In the genomic region with DNA sequence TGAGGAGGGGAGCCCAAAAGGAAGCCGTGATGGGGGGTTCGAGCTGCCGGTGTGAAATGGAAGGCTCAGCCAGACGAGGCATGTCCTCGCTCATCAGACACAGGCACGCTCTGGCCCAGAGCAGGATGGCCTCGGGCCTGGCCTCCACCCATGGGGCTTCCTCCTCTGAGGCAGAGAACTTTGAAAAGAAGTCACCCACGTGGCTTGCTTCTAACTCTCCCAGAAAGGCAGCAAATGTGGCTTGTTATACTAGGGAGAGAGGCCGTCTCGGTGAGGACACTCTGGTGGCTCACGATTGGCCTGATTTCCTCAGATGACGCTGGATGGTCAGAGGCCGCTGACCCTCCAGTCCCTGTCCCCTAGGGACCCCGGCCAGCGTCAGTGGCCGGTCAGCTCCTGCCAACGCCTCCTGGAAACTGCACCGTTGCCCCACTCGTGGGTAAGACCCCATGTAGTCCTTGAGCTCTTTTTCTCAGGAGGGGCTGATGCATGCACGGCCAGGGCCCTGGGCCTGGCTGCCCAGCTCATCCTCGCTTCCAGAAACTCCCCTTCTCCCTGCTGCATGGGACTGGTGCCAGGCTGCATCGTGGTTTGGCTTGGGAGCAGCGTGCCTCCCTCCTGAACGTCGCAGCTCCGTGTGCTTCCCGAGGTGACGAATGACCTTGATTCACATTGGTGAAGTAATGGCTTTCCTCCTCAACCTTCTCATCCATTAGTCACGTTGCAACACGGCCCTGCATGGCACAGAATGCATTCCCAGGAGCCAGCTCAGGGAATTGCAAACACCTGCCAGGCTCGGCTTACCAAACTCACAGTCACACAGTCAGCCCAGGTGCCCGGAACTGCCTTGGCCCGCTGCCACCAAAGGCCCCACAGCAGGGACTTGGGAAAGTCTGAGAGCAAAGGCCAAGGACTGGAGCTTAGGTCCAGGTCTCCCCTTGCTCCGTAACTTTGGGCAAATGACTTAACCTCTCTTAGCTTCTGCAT, we compare ENCODE assay signal across 1 cellular context.
TF ChIP-seq lines count a peak whose summit lies in the region.

No MANE protein-coding gene starts in this region.

TF ChIP-seq in HEK293, 187 proteins besides CTCF, POLR2A, EP300 and RAD21 (continued from another document):
- TF ChIP-seq BCL6B (tag by site-specific recombination; IDR thresholded peaks at IDR 0.05) = no peak
- TF ChIP-seq, protein P1, sequence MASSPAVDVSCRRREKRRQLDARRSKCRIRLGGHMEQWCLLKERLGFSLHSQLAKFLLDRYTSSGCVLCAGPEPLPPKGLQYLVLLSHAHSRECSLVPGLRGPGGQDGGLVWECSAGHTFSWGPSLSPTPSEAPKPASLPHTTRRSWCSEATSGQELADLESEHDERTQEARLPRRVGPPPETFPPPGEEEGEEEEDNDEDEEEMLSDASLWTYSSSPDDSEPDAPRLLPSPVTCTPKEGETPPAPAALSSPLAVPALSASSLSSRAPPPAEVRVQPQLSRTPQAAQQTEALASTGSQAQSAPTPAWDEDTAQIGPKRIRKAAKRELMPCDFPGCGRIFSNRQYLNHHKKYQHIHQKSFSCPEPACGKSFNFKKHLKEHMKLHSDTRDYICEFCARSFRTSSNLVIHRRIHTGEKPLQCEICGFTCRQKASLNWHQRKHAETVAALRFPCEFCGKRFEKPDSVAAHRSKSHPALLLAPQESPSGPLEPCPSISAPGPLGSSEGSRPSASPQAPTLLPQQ (tag by site-specific recombination; IDR thresholded peaks at IDR 0.05) = peak; percentile 53; the same call in 1 of the 2 replicates
- peak; percentile 34 for TF ChIP-seq ZIC2 (tag by site-specific recombination; IDR thresholded peaks at IDR 0.05)
- TF ChIP-seq, protein P2, sequence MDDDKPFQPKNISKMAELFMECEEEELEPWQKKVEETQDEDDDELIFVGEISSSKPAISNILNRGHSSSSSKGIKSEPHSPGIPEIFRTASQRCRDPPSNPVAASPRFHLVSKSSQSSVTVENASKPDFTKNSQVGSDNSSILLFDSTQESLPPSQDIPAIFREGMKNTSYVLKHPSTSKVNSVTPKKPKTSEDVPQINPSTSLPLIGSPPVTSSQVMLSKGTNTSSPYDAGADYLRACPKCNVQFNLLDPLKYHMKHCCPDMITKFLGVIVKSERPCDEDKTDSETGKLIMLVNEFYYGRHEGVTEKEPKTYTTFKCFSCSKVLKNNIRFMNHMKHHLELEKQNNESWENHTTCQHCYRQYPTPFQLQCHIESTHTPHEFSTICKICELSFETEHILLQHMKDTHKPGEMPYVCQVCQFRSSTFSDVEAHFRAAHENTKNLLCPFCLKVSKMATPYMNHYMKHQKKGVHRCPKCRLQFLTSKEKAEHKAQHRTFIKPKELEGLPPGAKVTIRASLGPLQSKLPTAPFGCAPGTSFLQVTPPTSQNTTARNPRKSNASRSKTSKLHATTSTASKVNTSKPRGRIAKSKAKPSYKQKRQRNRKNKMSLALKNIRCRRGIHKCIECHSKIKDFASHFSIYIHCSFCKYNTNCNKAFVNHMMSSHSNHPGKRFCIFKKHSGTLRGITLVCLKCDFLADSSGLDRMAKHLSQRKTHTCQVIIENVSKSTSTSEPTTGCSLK (tag by site-specific recombination; IDR thresholded peaks at IDR 0.05) = no peak
- TF ChIP-seq OSR2 (tag by site-specific recombination; IDR thresholded peaks at IDR 0.05) = peak; percentile 19; the same call in 1 of the 2 replicates
- TF ChIP-seq PATZ1 (tag by site-specific recombination; IDR thresholded peaks at IDR 0.05) = no peak
TF ChIP-seq in HEK293: peak in this region for 12.
